8 cellular contexts compared by ENCODE assay signal in the genomic region with DNA sequence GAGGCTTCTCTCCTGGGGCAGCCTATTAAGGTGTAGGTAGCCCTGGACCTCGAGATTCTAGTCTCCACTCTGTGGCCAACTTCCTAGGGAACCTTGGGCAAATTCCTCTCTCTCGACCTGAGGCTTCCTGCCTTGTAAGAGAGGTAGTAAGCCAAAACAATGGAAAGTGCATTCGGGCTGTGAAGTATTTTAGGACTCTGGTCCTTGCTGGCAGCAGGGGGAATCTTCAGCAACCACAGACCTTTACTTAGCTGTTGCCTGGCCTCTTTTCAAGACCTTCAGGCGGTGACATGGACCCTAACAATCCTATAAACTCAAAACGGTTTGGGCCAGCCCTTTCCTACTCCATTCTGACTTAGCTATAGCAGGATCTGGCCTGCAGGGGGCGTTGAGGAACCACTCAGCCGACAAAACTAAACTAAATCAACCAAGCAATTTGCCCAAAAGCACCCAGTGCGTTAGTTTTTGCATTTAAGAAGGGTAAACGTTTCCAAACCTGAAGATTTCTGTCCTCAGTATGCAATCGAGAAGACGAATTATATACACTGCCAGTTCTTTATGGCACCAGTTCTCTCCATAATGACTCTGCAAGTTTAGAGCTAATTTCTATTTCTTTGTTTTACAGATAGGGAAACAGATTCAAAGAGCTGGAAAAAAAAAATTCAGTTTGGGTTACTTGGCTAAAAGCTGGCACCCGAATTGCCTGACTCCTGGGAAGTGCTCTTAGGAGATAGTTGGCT. TPM values are rescaled to one million over a fixed set of nuclear protein-coding genes. Genes with fewer than 3 reads are reported as not detected.
DNase-seq lines count a peak whose midpoint lies in the region; ATAC-seq lines count a peak whose summit lies in the region.

No MANE protein-coding gene starts in this region.

- H3K4me3 Mint-ChIP-seq in effector memory CD8-positive, alpha-beta T cell, result peak overlapping the region; percentile 85 to 93
- peak overlapping the region; percentile 76 for H3K4me3 Mint-ChIP-seq in memory B cell

- H3K27me3 Mint-ChIP-seq in effector memory CD8-positive, alpha-beta T cell, result no peaks in the 10 kb centered on the region
- no peaks in the 10 kb centered on the region for H3K27me3 Mint-ChIP-seq in memory B cell

- H3K27ac Mint-ChIP-seq in effector memory CD8-positive, alpha-beta T cell, result peak overlapping the region; percentile 94 to 99
- H3K27ac Mint-ChIP-seq in memory B cell, result peak overlapping the region; percentile 96

- H3K36me3 Mint-ChIP-seq in effector memory CD8-positive, alpha-beta T cell (ENCODE audit: insufficient read depth), result peaks cover 21% of the 10 kb centered on the region
- no peaks in the 10 kb centered on the region for H3K36me3 Mint-ChIP-seq in memory B cell

- ATAC-seq in HG03432 (IDR thresholded peaks at IDR 0.05; ENCODE audit: unreplicated experiment) (peak; percentile 34), memory B cell (ENCODE audit: low read depth) (peak; percentile 15), GM21390 (IDR thresholded peaks at IDR 0.05; ENCODE audit: unreplicated experiment) (no peak)
- ATAC-seq in effector memory CD8-positive, alpha-beta T cell (replicated peaks), result peak; percentile 11

- H3K4me1 Mint-ChIP-seq in effector memory CD8-positive, alpha-beta T cell (ENCODE audit: low read depth in 2 of 2), result peaks cover 41 to 45% of the 10 kb centered on the region in 2 donors
- H3K4me1 Mint-ChIP-seq in memory B cell, result peaks cover 32% of the 10 kb centered on the region

- DNase-seq in Caki2 (ENCODE audit: low read depth) (peak; percentile 82), NCI-H82 treated with DMSO at 0.1 percent for 48 hours (lab: John Stamatoyannopoulos, UW; ENCODE audit: unreplicated experiment) (peak; percentile 61), memory B cell (ENCODE audit: low spot score in 2 of 2) (peak; percentile 75 to 77)
- peak; percentile 56 to 64 for DNase-seq in activated CD8-positive, alpha-beta memory T cell treated with anti-CD3 and anti-CD28 coated beads for 1 hour (ENCODE audit: extremely low read depth in 1 of 2, low read depth in 1 of 2)
- peak; percentile 75 to 83 (median 77) for DNase-seq in effector memory CD8-positive, alpha-beta T cell
- peak; percentile 66 to 72 (median 70) for DNase-seq in stimulated activated CD4-positive, alpha-beta T cell treated with anti-CD3 and anti-CD28 coated beads, TNF-alpha, amount 100 ng/mL, for 48 hours (ENCODE audit: low read depth in 3 of 3)

- H3K9me3 Mint-ChIP-seq in effector memory CD8-positive, alpha-beta T cell, result no peaks in the 10 kb centered on the region
- no peaks in the 10 kb centered on the region for H3K9me3 Mint-ChIP-seq in memory B cell

- in situ Hi-C loops in Caki2 (cut with HindIII; ENCODE audit: low pct_unique_long_range_greater_than_20kb, low sequenced_read_pairs), result no loop called here

RNA-seq across cellular contexts. Expression of a gene that starts 10.9 kb away (rescaled TPM):
- total RNA-seq in Caki2 (2014; rRNA removed; shearing (Covaris generic); ENCODE audit: low replicate concordance), result 21.7 TPM in 2 replicates

RNA-seq across cellular contexts. Expression of a gene that starts 12.5 kb away (rescaled TPM):
- 100.0 and 118 TPM in 2 replicates for total RNA-seq in Caki2 (2014; rRNA removed; shearing (Covaris generic); ENCODE audit: low replicate concordance)

RNA-seq across cellular contexts. Expression of a gene that starts 15.6 kb away (rescaled TPM):
- total RNA-seq in Caki2 (2014; rRNA removed; shearing (Covaris generic); ENCODE audit: low replicate concordance), result 81.2 and 111 TPM in 2 replicates
